2 cellular contexts compared by ENCODE assay signal in genomic region chr21:26512664-26513063, GRCh38.
A peak's percentile ranks its signal among the peaks of the same experiment; 100 is the strongest.
TF ChIP-seq lines count a peak whose summit lies in the region.

No MANE protein-coding gene starts in this region.

TF ChIP-seq in GM23338, 12 proteins besides CTCF, POLR2A, EP300 and RAD21:
- TF ChIP-seq EZH2 (IDR thresholded peaks at IDR 0.05; ENCODE audit: low read depth, unreplicated experiment), result no peak

TF ChIP-seq in H1, 55 proteins besides CTCF, POLR2A, EP300 and RAD21 (continued from another document):
- TF ChIP-seq POU5F1 (IDR thresholded peaks at IDR 0.05; ENCODE audit: low read depth, low read length), result peak; percentile 85
